Comparison of ENCODE assay signal across 1 cellular context in genomic region chr7:44574286-44574872, GRCh38.
A peak's percentile ranks its signal among the peaks of the same experiment; 100 is the strongest.
TF ChIP-seq lines count a peak whose summit lies in the region.

No MANE protein-coding gene starts in this region.

TF ChIP-seq in HepG2, 621 proteins besides CTCF, POLR2A, EP300 and RAD21 (continues in another document):
- TF ChIP-seq SALL1 (CRISPR knock-in tag; IDR thresholded peaks at IDR 0.05): no peak
- TF ChIP-seq SNAPC4 (CRISPR knock-in tag; IDR thresholded peaks at IDR 0.05): 0 out of 2 replicates have a peak, but pooled peaks have one; percentile 25
- no peak for TF ChIP-seq MIER2 (CRISPR knock-in tag; IDR thresholded peaks at IDR 0.05)
- 0 out of 2 replicates have a peak, but pooled peaks have one; percentile 21 for TF ChIP-seq ZNF484 (CRISPR knock-in tag; IDR thresholded peaks at IDR 0.05; ENCODE audit: borderline replicate concordance, low read depth)
- peak in 1 of 2 experiments; percentile 22; a peak in 1 of 4 replicates for TF ChIP-seq NR2F1 (CRISPR knock-in tag; IDR thresholded peaks at IDR 0.05)
- no peak for TF ChIP-seq KLF11 (CRISPR knock-in tag; IDR thresholded peaks at IDR 0.05)
- no peak for TF ChIP-seq MAFF (IDR thresholded peaks at IDR 0.05; ENCODE audit: low read depth, low read length)
- TF ChIP-seq GMEB2 (CRISPR knock-in tag; IDR thresholded peaks at IDR 0.05; ENCODE audit: low read depth): no peak
- TF ChIP-seq ZNF777 (CRISPR knock-in tag; IDR thresholded peaks at IDR 0.05): 0 out of 2 replicates have a peak, but pooled peaks have one; percentile 4
- TF ChIP-seq MYNN (CRISPR knock-in tag; IDR thresholded peaks at IDR 0.05; ENCODE audit: low read depth): no peak
- no peak for TF ChIP-seq NFE2L1 (CRISPR knock-in tag; IDR thresholded peaks at IDR 0.05; ENCODE audit: borderline replicate concordance)
- peak; percentile 1; the same call in 1 of the 2 replicates for TF ChIP-seq SAFB2 (CRISPR knock-in tag; IDR thresholded peaks at IDR 0.05; ENCODE audit: borderline replicate concordance, low read depth)
- 0 out of 2 replicates have a peak, but pooled peaks have one; percentile 42 for TF ChIP-seq ZXDC (CRISPR knock-in tag; IDR thresholded peaks at IDR 0.05)
- peak; percentile 5; the same call in 1 of the 2 replicates for TF ChIP-seq ZHX1 (CRISPR knock-in tag; IDR thresholded peaks at IDR 0.05; ENCODE audit: low read depth)
- 0 out of 2 replicates have a peak, but pooled peaks have one; percentile 4 for TF ChIP-seq ZNF550 (CRISPR knock-in tag; IDR thresholded peaks at IDR 0.05; ENCODE audit: borderline replicate concordance)
- 0 out of 2 replicates have a peak, but pooled peaks have one; percentile 10 for TF ChIP-seq AKNA (CRISPR knock-in tag; IDR thresholded peaks at IDR 0.05; ENCODE audit: borderline replicate concordance)
- no peak for TF ChIP-seq ZSCAN30 (CRISPR knock-in tag; IDR thresholded peaks at IDR 0.05)
- 0 out of 2 replicates have a peak, but pooled peaks have one; percentile 9 for TF ChIP-seq SNAI1 (CRISPR knock-in tag; IDR thresholded peaks at IDR 0.05; ENCODE audit: borderline replicate concordance)
- TF ChIP-seq ZNF451 (CRISPR knock-in tag; IDR thresholded peaks at IDR 0.05): no peak
- TF ChIP-seq ZGPAT (CRISPR knock-in tag; IDR thresholded peaks at IDR 0.05): 0 out of 2 replicates have a peak, but pooled peaks have one; percentile 7
- TF ChIP-seq ASH2L (IDR thresholded peaks at IDR 0.05; ENCODE audit: insufficient read length, low read depth, low read length): peak; percentile 34
- TF ChIP-seq ZNF713 (CRISPR knock-in tag; IDR thresholded peaks at IDR 0.05): no peak
- no peak for TF ChIP-seq SP1 (IDR thresholded peaks at IDR 0.05)
- TF ChIP-seq SP1 (CRISPR knock-in tag; IDR thresholded peaks at IDR 0.05): no peak
- TF ChIP-seq ZBTB38 (CRISPR knock-in tag; IDR thresholded peaks at IDR 0.05): 0 out of 2 replicates have a peak, but pooled peaks have one; percentile 36
- no peak for TF ChIP-seq ELK4 (CRISPR knock-in tag; IDR thresholded peaks at IDR 0.05; ENCODE audit: borderline replicate concordance)
- no peak for TF ChIP-seq GRHL1 (CRISPR knock-in tag; conservative IDR thresholded peaks at IDR 0.05)
- TF ChIP-seq MTF1 (CRISPR knock-in tag; IDR thresholded peaks at IDR 0.05): no peak
